In the genomic region with DNA sequence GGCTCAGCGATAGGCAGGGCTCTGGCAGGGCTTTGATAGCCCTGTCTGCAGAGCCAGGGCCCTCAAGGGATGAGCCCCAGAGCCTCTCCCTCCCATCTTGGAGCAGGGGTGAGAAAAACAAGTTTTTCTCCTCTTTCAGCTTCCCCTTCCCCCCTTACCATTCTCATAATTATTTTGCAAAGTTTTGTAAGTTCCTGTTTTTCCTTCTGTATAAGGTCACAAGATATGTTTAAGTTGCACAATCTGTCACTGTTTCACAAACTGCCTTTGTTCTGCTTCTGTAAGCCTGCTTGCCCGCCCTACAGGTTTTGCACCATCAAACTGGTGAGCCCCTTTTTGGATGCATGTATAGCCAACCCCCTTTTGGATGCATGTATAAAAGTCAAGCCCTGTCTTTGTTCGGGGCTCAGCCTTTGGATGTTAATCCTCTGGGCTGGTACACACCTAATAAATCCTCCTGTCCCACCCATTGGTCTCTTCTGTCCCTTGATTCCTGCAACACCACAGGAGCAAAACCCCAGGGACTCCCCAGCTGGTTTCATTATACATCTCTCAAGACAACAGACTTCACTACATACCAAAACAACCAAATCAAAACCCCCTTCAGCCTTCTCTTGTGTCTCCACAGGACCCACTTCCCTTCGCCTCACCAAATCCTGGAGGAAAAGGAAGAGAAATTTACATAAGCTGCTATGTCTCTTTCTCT, we compare ENCODE assay signal across 2 cellular contexts.
TF ChIP-seq lines count a peak whose summit lies in the region.

No MANE protein-coding gene starts in this region.

TF ChIP-seq in Ishikawa, 13 proteins besides CTCF, POLR2A, EP300 and RAD21:
- TF ChIP-seq TEAD4 (IDR thresholded peaks at IDR 0.05), result no peak
- TF ChIP-seq CREB1 (IDR thresholded peaks at IDR 0.05; ENCODE audit: low read depth), result no peak
- TF ChIP-seq TAF1 (IDR thresholded peaks at IDR 0.05; ENCODE audit: low read depth), result no peak
- TF ChIP-seq ZBTB7A (IDR thresholded peaks at IDR 0.05; ENCODE audit: low read depth), result no peak
- no peak for TF ChIP-seq USF1 (IDR thresholded peaks at IDR 0.05)
- TF ChIP-seq MAX (IDR thresholded peaks at IDR 0.05), result no peak
- 0 out of 2 replicates have a peak, but pooled peaks have one; percentile 23 for TF ChIP-seq CEBPB (IDR thresholded peaks at IDR 0.05)
- no peak for TF ChIP-seq YY1 (IDR thresholded peaks at IDR 0.05; ENCODE audit: low read depth)
- no peak for TF ChIP-seq FOXM1 (IDR thresholded peaks at IDR 0.05; ENCODE audit: borderline replicate concordance, low read depth)

TF ChIP-seq in GM23338, 12 proteins besides CTCF, POLR2A, EP300 and RAD21:
- TF ChIP-seq POLR2AphosphoS5 (IDR thresholded peaks at IDR 0.05; ENCODE audit: low read depth), result no peak
- no peak for TF ChIP-seq EZH2phosphoT487 (IDR thresholded peaks at IDR 0.05; ENCODE audit: unreplicated experiment)
- TF ChIP-seq ZNF462 (CRISPR knock-in tag; IDR thresholded peaks at IDR 0.05), result no peak
- no peak for TF ChIP-seq CREB1 (CRISPR knock-in tag; IDR thresholded peaks at IDR 0.05; ENCODE audit: low read depth)
- TF ChIP-seq, protein P1, sequence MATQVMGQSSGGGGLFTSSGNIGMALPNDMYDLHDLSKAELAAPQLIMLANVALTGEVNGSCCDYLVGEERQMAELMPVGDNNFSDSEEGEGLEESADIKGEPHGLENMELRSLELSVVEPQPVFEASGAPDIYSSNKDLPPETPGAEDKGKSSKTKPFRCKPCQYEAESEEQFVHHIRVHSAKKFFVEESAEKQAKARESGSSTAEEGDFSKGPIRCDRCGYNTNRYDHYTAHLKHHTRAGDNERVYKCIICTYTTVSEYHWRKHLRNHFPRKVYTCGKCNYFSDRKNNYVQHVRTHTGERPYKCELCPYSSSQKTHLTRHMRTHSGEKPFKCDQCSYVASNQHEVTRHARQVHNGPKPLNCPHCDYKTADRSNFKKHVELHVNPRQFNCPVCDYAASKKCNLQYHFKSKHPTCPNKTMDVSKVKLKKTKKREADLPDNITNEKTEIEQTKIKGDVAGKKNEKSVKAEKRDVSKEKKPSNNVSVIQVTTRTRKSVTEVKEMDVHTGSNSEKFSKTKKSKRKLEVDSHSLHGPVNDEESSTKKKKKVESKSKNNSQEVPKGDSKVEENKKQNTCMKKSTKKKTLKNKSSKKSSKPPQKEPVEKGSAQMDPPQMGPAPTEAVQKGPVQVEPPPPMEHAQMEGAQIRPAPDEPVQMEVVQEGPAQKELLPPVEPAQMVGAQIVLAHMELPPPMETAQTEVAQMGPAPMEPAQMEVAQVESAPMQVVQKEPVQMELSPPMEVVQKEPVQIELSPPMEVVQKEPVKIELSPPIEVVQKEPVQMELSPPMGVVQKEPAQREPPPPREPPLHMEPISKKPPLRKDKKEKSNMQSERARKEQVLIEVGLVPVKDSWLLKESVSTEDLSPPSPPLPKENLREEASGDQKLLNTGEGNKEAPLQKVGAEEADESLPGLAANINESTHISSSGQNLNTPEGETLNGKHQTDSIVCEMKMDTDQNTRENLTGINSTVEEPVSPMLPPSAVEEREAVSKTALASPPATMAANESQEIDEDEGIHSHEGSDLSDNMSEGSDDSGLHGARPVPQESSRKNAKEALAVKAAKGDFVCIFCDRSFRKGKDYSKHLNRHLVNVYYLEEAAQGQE (IDR thresholded peaks at IDR 0.05; ENCODE audit: unreplicated experiment), result no peak
- no peak for TF ChIP-seq EZH2 (IDR thresholded peaks at IDR 0.05; ENCODE audit: low read depth, unreplicated experiment)
- no peak for TF ChIP-seq ZNF114 (CRISPR knock-in tag; IDR thresholded peaks at IDR 0.05)
- TF ChIP-seq NANOG (IDR thresholded peaks at IDR 0.05; ENCODE audit: borderline replicate concordance), result no peak
- no peak for TF ChIP-seq STAT1 (IDR thresholded peaks at IDR 0.05; ENCODE audit: unreplicated experiment)
TF ChIP-seq in GM23338: peak in this region for 0.
